In genomic region chr5:18091758-18092157, GRCh38 we compare ENCODE assay signal across 22 cellular contexts.
"Had no signal": no experiment of that assay in that cellular context is flagged by ENCODE, and none has a peak within 500 bp of the region (broad histone marks: within the 10 kb centered on the region; RNA-seq: fewer than 3 reads in every experiment).

No MANE protein-coding gene starts in this region.

- H3K4me3 Mint-ChIP-seq: naive thymus-derived CD8-positive, alpha-beta T cell; stimulated activated memory B cell treated with anti-CD40 and anti-IgM and Interleukin-4, amounts not matched to agents 10 μg/mL and 1 μg/mL and 100 μg/mL, for 72 hours had no signal

- H3K36me3 Mint-ChIP-seq: naive thymus-derived CD8-positive, alpha-beta T cell; stimulated activated memory B cell treated with anti-CD40 and anti-IgM and Interleukin-4, amounts not matched to agents 10 μg/mL and 1 μg/mL and 100 μg/mL, for 72 hours had no signal

- H3K4me1 Mint-ChIP-seq: naive thymus-derived CD8-positive, alpha-beta T cell; stimulated activated memory B cell treated with anti-CD40 and anti-IgM and Interleukin-4, amounts not matched to agents 10 μg/mL and 1 μg/mL and 100 μg/mL, for 72 hours had no signal

- H3K27me3 Mint-ChIP-seq: naive thymus-derived CD8-positive, alpha-beta T cell had no signal

- DNase-seq: dermis blood vessel endothelial cell; effector memory CD4-positive, alpha-beta T cell; gastrocnemius medialis; head of caudate nucleus; left ventricle myocardium superior; lower lobe of right lung; naive thymus-derived CD8-positive, alpha-beta T cell; occipital lobe; ovary; posterior cingulate gyrus; psoas muscle; right cardiac atrium; sigmoid colon; stimulated activated CD4-positive, alpha-beta T cell treated with anti-CD3 and anti-CD28 coated beads, Interleukin-4, amount 100 ng/mL, for 4 hours; stimulated activated naive CD8-positive, alpha-beta T cell treated with anti-CD3 and anti-CD28 coated beads, Interleukin-15, Interleukin-2, amounts not matched to agents 100 U/mL and 50 U/mL, for 24 hours; substantia nigra; testis; tibial artery; upper lobe of right lung; uterus had no signal

- FAIRE-seq: endothelial cell of umbilical vein had no signal

- H3K27ac Mint-ChIP-seq: naive thymus-derived CD8-positive, alpha-beta T cell; stimulated activated memory B cell treated with anti-CD40 and anti-IgM and Interleukin-4, amounts not matched to agents 10 μg/mL and 1 μg/mL and 100 μg/mL, for 72 hours had no signal
